20 cellular contexts compared by ENCODE assay signal in genomic region chr1:226551299-226551698, GRCh38. TPM values are rescaled to one million over a fixed set of nuclear protein-coding genes. Genes with fewer than 3 reads are reported as not detected.
A peak's percentile ranks its signal among the peaks of the same experiment; 100 is the strongest.
DNase-seq lines count a peak whose midpoint lies in the region; ATAC-seq and TF ChIP-seq lines count a peak whose summit lies in the region.
"Had no signal": no experiment of that assay in that cellular context is flagged by ENCODE, and none has a peak within 500 bp of the region (broad histone marks: within the 10 kb centered on the region; RNA-seq: fewer than 3 reads in every experiment).

No MANE protein-coding gene starts in this region.

- H3K9me3 ChIP-seq in adrenal gland (replicated peaks in 1 of 3) (no peaks in the 10 kb centered on the region), sigmoid colon (no peaks in the 10 kb centered on the region)
- H3K9me3 ChIP-seq: neutrophil had no signal

- H3K27me3 ChIP-seq in adrenal gland, result peaks cover 16% of the 10 kb centered on the region
- H3K27me3 ChIP-seq in sigmoid colon, result peaks cover 0 to 8% (median 0%) of the 10 kb centered on the region in 3 donors

- no peak for TF ChIP-seq POLR2A in adrenal gland (IDR thresholded peaks at IDR 0.05)
- no peak for TF ChIP-seq POLR2A in sigmoid colon (IDR thresholded peaks at IDR 0.05)

- WGBS in adrenal gland, 4 donors, result 10 to 46% (median 24%) methylated on average over 1 to 2 of the region's 2 CpGs
- WGBS in sigmoid colon, 2 donors, result 13 to 51% methylated on average over 2 of the region's 2 CpGs

- H3K4me3 ChIP-seq in adrenal gland (no peak overlapping the region), sigmoid colon (no peak overlapping the region)
- H3K4me3 ChIP-seq: SK-N-MC had no signal

- ATAC-seq in GM18520 (IDR thresholded peaks at IDR 0.05; ENCODE audit: unreplicated experiment), result no peak
- ATAC-seq: activated naive CD4-positive, alpha-beta T cell treated with anti-CD3 and anti-CD28 coated beads, Interleukin-2, amount 50 U/mL, for 72 hours; left ventricle myocardium superior; right cardiac atrium; stimulated activated effector memory CD8-positive, alpha-beta T cell treated with anti-CD3 and anti-CD28 coated beads, Interleukin-12 subunit alpha, Interleukin-12 subunit beta, amount 100 ng/mL, for 72 hours had no signal

- H3K27ac ChIP-seq in adrenal gland (no peak overlapping the region), sigmoid colon (peak overlapping the region in 3 of 4 donors; percentile 89 to 93 (median 93))
- H3K27ac ChIP-seq: brain microvascular endothelial cell, HL-60, neutrophil, SK-N-MC had no signal

- intact Hi-C loops in adrenal gland (cut with DNase I) (no loop called here), sigmoid colon (cut with DNase I) (loop anchor here (2.0 kb wide), 1 partner anchor 18 kb away; no protein-coding TSS in a partner anchor)

- DNase-seq in NCI-H524 (lab: John Stamatoyannopoulos, UW), result peak; percentile 33 to 69
- no peak for DNase-seq in NCI-H524 treated with DMSO at 0.1 percent for 48 hours (lab: John Stamatoyannopoulos, UW)
- peak; percentile 34 for DNase-seq in NCI-H2029 treated with DMSO at 0.1 percent for 48 hours (lab: John Stamatoyannopoulos, UW)
- peak in 4 of 7 donors; percentile 33 to 58 (median 40) for DNase-seq in adrenal gland
- no peak for DNase-seq in sigmoid colon
- DNase-seq in NCI-H2227 (lab: John Stamatoyannopoulos, UW; ENCODE audit: unreplicated experiment), result no peak
- DNase-seq in DMS114 treated with DMSO at 0.1 percent for 48 hours (lab: John Stamatoyannopoulos, UW; ENCODE audit: unreplicated experiment), result no peak
- DNase-seq: activated CD4-positive, CD25-positive, alpha-beta regulatory T cell; brain microvascular endothelial cell; left ventricle myocardium superior; MM.1S had no signal

- H3K4me1 ChIP-seq in adrenal gland (replicated peaks in 1 of 2) (peaks cover 15 to 16% of the 10 kb centered on the region in 2 donors), sigmoid colon (peaks cover 0 to 64% (median 48%) of the 10 kb centered on the region in 4 donors)

- H3K36me3 ChIP-seq in adrenal gland (replicated peaks in 1 of 2), result no peaks in the 10 kb centered on the region
- H3K36me3 ChIP-seq in sigmoid colon, result no peaks in the 10 kb centered on the region
- H3K36me3 ChIP-seq: brain microvascular endothelial cell, neutrophil had no signal

- TF ChIP-seq EP300 in sigmoid colon (IDR thresholded peaks at IDR 0.05), result no peak

- no peak for TF ChIP-seq CTCF in adrenal gland (IDR thresholded peaks at IDR 0.05)
- TF ChIP-seq CTCF in sigmoid colon (IDR thresholded peaks at IDR 0.05), result no peak

RNA-seq across cellular contexts. Expression of gene STUM, which starts 2.7 kb away (rescaled TPM):
- total RNA-seq in adrenal gland (under 1 TPM in 7 of 8 donors, not detected in 1; 0.13 to 0.43 (median 0.18) TPM), sigmoid colon (10 to 100 TPM in 3 of 4 donors, 1 to 10 TPM in 1; 3.9 to 16.9 (median 13.6) TPM)
- polyA plus RNA-seq in adrenal gland (under 1 TPM; 0.24 to 0.44 (median 0.33) TPM), sigmoid colon (1 to 10 TPM in 1 of 3 donors, under 1 TPM in 2; under 0.01 to 7.2 (median 0.23) TPM)
- total RNA-seq: activated naive CD4-positive, alpha-beta T cell treated with anti-CD3 and anti-CD28 coated beads, Interleukin-2, amount 50 U/mL, for 72 hours; NCI-H460 had no signal
- polyA plus RNA-seq: IgD-negative memory B cell had no signal

Comparison
In these comparisons a context has a peak if more than half of its experiments do, and no peak if none do; other contexts are left out.
1. DNase-seq: peak in NCI-H524 (2 of 2), NCI-H2029 treated with DMSO at 0.1 percent for 48 hours (single experiment) and adrenal gland (4 of 7); none in NCI-H524 treated with DMSO at 0.1 percent for 48 hours (single experiment), sigmoid colon (single experiment), NCI-H2227 (single experiment) and DMS114 treated with DMSO at 0.1 percent for 48 hours (single experiment).
2. H3K27ac ChIP-seq: peak in sigmoid colon (3 of 4); none in adrenal gland (0 of 5).